In genomic region chr6:14210663-14211595, GRCh38 we compare ENCODE assay signal across 8 cellular contexts.
DNase-seq lines count a peak whose midpoint lies in the region; ATAC-seq and TF ChIP-seq lines count a peak whose summit lies in the region.

No MANE protein-coding gene starts in this region.

- peak overlapping the region; percentile 66 to 84 (median 80); a peak in 21 of 22 replicates for H3K27ac ChIP-seq in BLaER1 treated with 17β-estradiol and CSF1 and Interleukin-3, amounts not matched to agents 10 nM and 100 nM
- H3K27ac ChIP-seq in left lung = peak overlapping the region; percentile 72 to 76

- H3K27me3 ChIP-seq in BLaER1 treated with 17β-estradiol and CSF1 and Interleukin-3, amounts not matched to agents 10 nM and 100 nM = 0 out of 22 replicates have a peak, but pooled peaks cover 0 to 6% (median 0%) of the 10 kb centered on the region in 11 experiments
- no peaks in the 10 kb centered on the region for H3K27me3 ChIP-seq in left lung

- peak overlapping the region; percentile 81 for H3K4me3 Mint-ChIP-seq in activated CD4-positive, alpha-beta T cell treated with anti-CD3 and anti-CD28 coated beads, Interleukin-2, amount 10 ng/mL, durations not matched to agents 7 days and 5 days

- CTCF ChIA-PET in activated CD4-positive, alpha-beta T cell treated with anti-CD3 and anti-CD28 coated beads, Interleukin-2, amount 10 ng/mL, durations not matched to agents 7 days and 5 days (lab: Charles Lee) = interaction anchor here (0.6 to 1.8 kb wide), 16 partner anchors 11 to 1030 kb away, joined by 3 to 5 read pairs (median 4); no protein-coding TSS in a partner anchor

- peak overlapping the region; percentile 88 to 97 (median 91) for H3K4me2 ChIP-seq in BLaER1 treated with 17β-estradiol and CSF1 and Interleukin-3, amounts not matched to agents 10 nM and 100 nM

- intact Hi-C loops in left lung (cut with DNase I) = no loop called here

- ATAC-seq in HG03439 (IDR thresholded peaks at IDR 0.05; ENCODE audit: unreplicated experiment) (peak; percentile 93), left lung (peak; percentile 98)

- H3K4me1 Mint-ChIP-seq in activated CD4-positive, alpha-beta T cell treated with anti-CD3 and anti-CD28 coated beads, Interleukin-2, amount 10 ng/mL, durations not matched to agents 7 days and 5 days = peaks cover 18% of the 10 kb centered on the region

- H4K20me1 ChIP-seq in BLaER1 treated with 17β-estradiol and CSF1 and Interleukin-3, amounts not matched to agents 10 nM and 100 nM = no peaks in the 10 kb centered on the region

- peak; percentile 94 for DNase-seq in GM19238 (ENCODE audit: insufficient read length, low spot score)
- peak; percentile 84 to 95 for DNase-seq in NCI-H524 (lab: John Stamatoyannopoulos, UW)
- DNase-seq in activated CD4-positive, alpha-beta T cell treated with anti-CD3 and anti-CD28 coated beads, Interleukin-2, amount 10 ng/mL, durations not matched to agents 7 days and 5 days = peak; percentile 90
- DNase-seq in dedifferentiated amniotic fluid mesenchymal stem cell (ENCODE audit: extremely low spot score) = peak; percentile 81
- peak; percentile 94 to 99 for DNase-seq in left lung
- peak; percentile 86 for DNase-seq in stimulated activated CD4-positive, alpha-beta T cell treated with anti-CD3 and anti-CD28 coated beads, Interleukin-2, amount 100 ng/mL, for 4 hours (ENCODE audit: low read depth)

- peak overlapping the region; percentile 86 for H3K27ac Mint-ChIP-seq in activated CD4-positive, alpha-beta T cell treated with anti-CD3 and anti-CD28 coated beads, Interleukin-2, amount 10 ng/mL, durations not matched to agents 7 days and 5 days

- no peaks in the 10 kb centered on the region for H3K36me3 Mint-ChIP-seq in activated CD4-positive, alpha-beta T cell treated with anti-CD3 and anti-CD28 coated beads, Interleukin-2, amount 10 ng/mL, durations not matched to agents 7 days and 5 days (ENCODE audit: low read depth)

- no peaks in the 10 kb centered on the region for H3K9me3 Mint-ChIP-seq in activated CD4-positive, alpha-beta T cell treated with anti-CD3 and anti-CD28 coated beads, Interleukin-2, amount 10 ng/mL, durations not matched to agents 7 days and 5 days

- peak; percentile 67 to 74 for TF ChIP-seq CTCF in left lung (IDR thresholded peaks at IDR 0.05)

- no peaks in the 10 kb centered on the region for H3K27me3 Mint-ChIP-seq in activated CD4-positive, alpha-beta T cell treated with anti-CD3 and anti-CD28 coated beads, Interleukin-2, amount 10 ng/mL, durations not matched to agents 7 days and 5 days

- no peaks in the 10 kb centered on the region for H3K36me3 ChIP-seq in BLaER1 treated with 17β-estradiol and CSF1 and Interleukin-3, amounts not matched to agents 10 nM and 100 nM
- no peaks in the 10 kb centered on the region for H3K36me3 ChIP-seq in left lung

- H3K9me3 ChIP-seq in BLaER1 treated with 17β-estradiol and CSF1 and Interleukin-3, amounts not matched to agents 10 nM and 100 nM (replicated peaks in 1 of 11) = peaks cover 0 to 4% (median 0%) of the 10 kb centered on the region in 11 experiments; a peak in 2 of 22 replicates
- no peaks in the 10 kb centered on the region for H3K9me3 ChIP-seq in left lung

- H3K4me3 ChIP-seq in BLaER1 treated with 17β-estradiol and CSF1 and Interleukin-3, amounts not matched to agents 10 nM and 100 nM = peak overlapping the region; percentile 59 to 81 (median 70)
- H3K4me3 ChIP-seq in left lung = peak overlapping the region; percentile 65 to 77

- POLR2A ChIA-PET in activated CD4-positive, alpha-beta T cell treated with anti-CD3 and anti-CD28 coated beads, Interleukin-2, amount 10 ng/mL, durations not matched to agents 7 days and 5 days (lab: Charles Lee) = interaction anchor here (0.8 kb wide), 1 partner anchor 94 kb away, joined by 5 read pairs; no protein-coding TSS in a partner anchor

- H3K9ac ChIP-seq in BLaER1 treated with 17β-estradiol and CSF1 and Interleukin-3, amounts not matched to agents 10 nM and 100 nM = peak overlapping the region; percentile 65 to 85 (median 81)

- H3K4me1 ChIP-seq in BLaER1 treated with 17β-estradiol and CSF1 and Interleukin-3, amounts not matched to agents 10 nM and 100 nM = peaks cover 21 to 48% (median 37%) of the 10 kb centered on the region in 10 experiments
- H3K4me1 ChIP-seq in left lung = peaks cover 3 to 22% of the 10 kb centered on the region in 2 donors

Comparison
In these comparisons a context has a peak if more than half of its experiments do, and no peak if none do; other contexts are left out.
1. Peak in every context shown above with its lines: DNase-seq, ATAC-seq, H3K4me3 ChIP-seq and H3K27ac ChIP-seq.